In the genomic region with DNA sequence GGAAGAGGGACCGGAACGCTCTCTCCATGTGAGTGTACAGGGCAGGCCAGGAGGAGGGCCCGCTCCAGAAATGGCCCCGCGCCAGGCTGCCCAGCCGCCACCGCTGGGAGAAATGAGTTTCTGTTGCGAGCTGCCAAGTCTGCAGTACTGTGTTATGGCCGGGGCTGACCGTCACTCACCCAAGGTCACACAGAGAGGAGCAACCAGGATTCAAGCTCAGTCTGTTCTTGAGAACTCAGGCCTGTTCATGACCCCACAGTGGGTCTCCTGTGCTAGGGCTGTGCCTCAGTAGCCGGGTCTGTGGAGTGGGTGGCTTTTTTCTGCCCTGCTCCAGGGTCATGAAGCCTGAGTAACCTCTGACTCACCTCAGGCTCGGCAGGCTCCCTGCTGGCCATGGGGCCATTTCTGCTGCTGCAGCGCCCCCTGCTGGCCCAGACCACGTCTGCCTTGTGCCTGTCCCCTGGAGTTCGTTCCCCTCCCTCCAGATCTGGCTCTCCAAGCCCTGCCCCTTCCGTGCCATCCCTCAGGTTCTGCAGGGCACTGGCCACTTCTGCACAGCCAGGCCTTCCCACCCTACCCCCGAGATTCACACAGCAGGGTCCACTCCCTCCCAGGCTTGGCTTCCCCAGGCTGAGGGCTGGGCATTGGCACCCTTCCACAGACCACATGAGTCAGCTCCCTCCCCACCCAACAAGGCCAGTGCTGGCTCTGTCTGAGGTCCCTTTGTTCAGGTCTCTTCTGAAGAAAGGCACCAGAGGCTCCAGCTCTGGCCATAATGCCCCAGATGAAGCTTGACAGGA, we compare ENCODE assay signal across 9 cellular contexts. TPM values are rescaled to one million over a fixed set of nuclear protein-coding genes. Genes with fewer than 3 reads are reported as not detected.
DNase-seq lines count a peak whose midpoint lies in the region; ATAC-seq and TF ChIP-seq lines count a peak whose summit lies in the region.
"Had no signal": no experiment of that assay in that cellular context is flagged by ENCODE, and none has a peak within 500 bp of the region (broad histone marks: within the 10 kb centered on the region; RNA-seq: fewer than 3 reads in every experiment).

No MANE protein-coding gene starts in this region.

- WGBS in hepatocyte (ENCODE audit: low lambda C conversion rate, missing lambda C conversion rate), result 58% methylated on average over 17 of the region's 17 CpGs
- WGBS in sigmoid colon, 2 donors, result 10 to 42% methylated on average over 17 of the region's 17 CpGs

- no peaks in the 10 kb centered on the region for H3K36me3 ChIP-seq in ascending aorta
- no peaks in the 10 kb centered on the region for H3K36me3 ChIP-seq in hepatocyte (replicated peaks; ENCODE audit: insufficient read depth, low read depth)
- H3K36me3 ChIP-seq in sigmoid colon, result no peaks in the 10 kb centered on the region
- H3K36me3 ChIP-seq: BLaER1 had no signal

- H2AFZ ChIP-seq in hepatocyte, result no peak overlapping the region

- H3K4me3 ChIP-seq in NB4 (ENCODE audit: low read depth, low read length) (no peak overlapping the region), ascending aorta (peak overlapping the region; percentile 0 to 13), hepatocyte (no peak overlapping the region), sigmoid colon (no peak overlapping the region)
- H3K4me3 ChIP-seq: BLaER1 had no signal

- H4K20me1 ChIP-seq in hepatocyte (ENCODE audit: insufficient read depth, poor library complexity, severe bottlenecking), result no peaks in the 10 kb centered on the region
- H4K20me1 ChIP-seq: BLaER1 had no signal

- H3K27me3 ChIP-seq in ascending aorta, result no peaks in the 10 kb centered on the region
- peaks cover 2% of the 10 kb centered on the region for H3K27me3 ChIP-seq in hepatocyte
- peaks cover 0 to 10% (median 0%) of the 10 kb centered on the region in 3 donors for H3K27me3 ChIP-seq in sigmoid colon
- H3K27me3 ChIP-seq: BLaER1 had no signal

- H3K9me3 ChIP-seq in ascending aorta (no peaks in the 10 kb centered on the region), hepatocyte (ENCODE audit: low read depth) (no peaks in the 10 kb centered on the region), sigmoid colon (no peaks in the 10 kb centered on the region)
- H3K9me3 ChIP-seq: BLaER1 had no signal

- no peak for TF ChIP-seq EP300 in sigmoid colon (IDR thresholded peaks at IDR 0.05)

- ATAC-seq in GM21737 (IDR thresholded peaks at IDR 0.05; ENCODE audit: unreplicated experiment), result no peak

- H3K27ac ChIP-seq in ascending aorta, result peak overlapping the region; percentile 46 to 63
- no peak overlapping the region for H3K27ac ChIP-seq in hepatocyte
- peak overlapping the region; percentile 53 to 74 (median 62) for H3K27ac ChIP-seq in sigmoid colon
- H3K27ac ChIP-seq: BLaER1 had no signal

- no peaks in the 10 kb centered on the region for H3K9me2 ChIP-seq in hepatocyte (replicated peaks; ENCODE audit: insufficient read depth)

- peaks cover 23 to 32% of the 10 kb centered on the region in 2 donors for H3K4me1 ChIP-seq in ascending aorta
- H3K4me1 ChIP-seq in hepatocyte (ENCODE audit: insufficient read depth), result peaks cover 19% of the 10 kb centered on the region
- peaks cover 0 to 38% (median 34%) of the 10 kb centered on the region in 4 donors for H3K4me1 ChIP-seq in sigmoid colon

- TF ChIP-seq CTCF in NB4 (IDR thresholded peaks at IDR 0.05; ENCODE audit: low read depth, low read length) (peak; percentile 88), ascending aorta (IDR thresholded peaks at IDR 0.05) (peak; percentile 90 to 98 (median 97)), hepatocyte (IDR thresholded peaks at IDR 0.05; ENCODE audit: poor library complexity) (peak; percentile 83), sigmoid colon (IDR thresholded peaks at IDR 0.05) (peak; percentile 67 to 87 (median 76))

- TF ChIP-seq POLR2A in NB4 (IDR thresholded peaks at IDR 0.05; ENCODE audit: extremely low read depth, insufficient read length), result no peak
- TF ChIP-seq POLR2A in sigmoid colon (IDR thresholded peaks at IDR 0.05), result no peak

- no peak overlapping the region for H3K4me2 ChIP-seq in hepatocyte
- H3K4me2 ChIP-seq: BLaER1 had no signal

- no peaks in the 10 kb centered on the region for H3K79me2 ChIP-seq in hepatocyte

- peak; percentile 49 for DNase-seq in NCI-H146 (lab: John Stamatoyannopoulos, UW)
- DNase-seq in NCI-H146 treated with DMSO at 0.1 percent for 48 hours (lab: John Stamatoyannopoulos, UW; ENCODE audit: unreplicated experiment), result no peak
- DNase-seq in NB4 (ENCODE audit: low read depth), result peak; percentile 82
- peak; percentile 56 for DNase-seq in T-helper 9 cell
- DNase-seq in ascending aorta (ENCODE audit: low spot score in 2 of 2), result peak; percentile 52 to 96
- DNase-seq in hepatocyte (ENCODE audit: low spot score), result peak; percentile 87
- peak; percentile 91 for DNase-seq in sigmoid colon

- intact Hi-C loops in ascending aorta (cut with DNase I) (loop anchor here (1.0 to 10.0 kb wide), 4 partner anchors 13 to 278 kb away; no protein-coding TSS in a partner anchor), sigmoid colon (cut with DNase I) (loop anchor here (5.0 kb wide), 3 partner anchors 65 to 165 kb away; no protein-coding TSS in a partner anchor)

RNA-seq across cellular contexts. Expression of gene EDN2, which starts 51.8 kb away (rescaled TPM):
- total RNA-seq in ascending aorta, result not detected
- 0.36 and 0.40 TPM in 2 replicates for total RNA-seq in hepatocyte
- 2.3 and 2.7 TPM in 2 replicates for polyA plus RNA-seq in hepatocyte
- total RNA-seq in sigmoid colon, result 1 to 10 TPM in 1 of 4 donors, not detected in 3; 2.2 TPM
- polyA plus RNA-seq in sigmoid colon, result 1 to 10 TPM in 1 of 3 donors, under 1 TPM in 2; 0.57 to 4.8 (median 0.92) TPM

Comparison
In these comparisons a context has a peak if more than half of its experiments do, and no peak if none do; other contexts are left out.
1. H3K4me3 ChIP-seq: peak in ascending aorta (2 of 2); none in NB4 (single experiment), hepatocyte (single experiment) and sigmoid colon (0 of 4).
2. Peak in every context shown above with its lines, with median percentiles within 50 percentile points of each other: CTCF ChIP-seq.